Comparison of ENCODE assay signal across 8 cellular contexts in the genomic region with DNA sequence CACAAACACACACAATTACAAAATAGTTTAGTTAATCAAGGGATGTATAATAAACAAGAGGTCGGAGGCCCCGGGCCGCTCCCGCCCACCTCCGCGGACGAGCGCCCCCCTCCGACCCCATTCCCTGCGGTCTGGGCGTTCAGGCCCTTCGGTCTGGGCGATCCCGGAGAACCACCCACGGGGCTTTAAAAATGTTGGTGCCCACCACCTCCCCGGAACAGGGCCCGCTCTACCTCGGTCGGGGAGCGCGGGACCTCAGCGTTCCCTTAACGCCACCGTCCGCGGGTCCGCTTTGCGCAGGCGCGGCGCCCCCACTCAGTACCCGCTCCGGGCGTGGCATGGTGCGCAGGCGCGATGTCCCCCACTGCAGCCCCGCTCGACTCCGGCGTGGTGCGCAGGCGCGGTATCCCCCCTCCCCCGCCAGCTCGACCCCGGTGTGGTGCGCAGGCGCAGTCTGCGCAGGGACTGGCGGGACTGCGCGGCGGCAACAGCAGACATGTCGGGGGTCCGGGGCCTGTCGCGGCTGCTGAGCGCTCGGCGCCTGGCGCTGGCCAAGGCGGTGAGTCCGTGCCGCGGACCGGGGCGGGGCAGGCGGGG. TPM values are rescaled to one million over a fixed set of nuclear protein-coding genes. Genes with fewer than 3 reads are reported as not detected.
DNase-seq lines count a peak whose midpoint lies in the region; ATAC-seq, FAIRE-seq and TF ChIP-seq lines count a peak whose summit lies in the region.

A gene with protein sequence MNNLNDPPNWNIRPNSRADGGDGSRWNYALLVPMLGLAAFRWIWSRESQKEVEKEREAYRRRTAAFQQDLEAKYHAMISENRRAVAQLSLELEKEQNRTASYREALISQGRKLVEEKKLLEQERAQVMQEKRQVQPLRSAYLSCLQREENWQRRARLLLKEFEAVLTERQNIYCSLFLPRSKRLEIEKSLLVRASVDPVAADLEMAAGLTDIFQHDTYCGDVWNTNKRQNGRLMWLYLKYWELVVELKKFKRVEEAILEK (minus strand): TSS at position 294 of the 597 bp plus-strand sequence. CDS start 1,304 bp downstream, outside the sequence.
A gene (plus strand): TSS at position 461 of the 597 bp plus-strand sequence. CDS start 36 bp downstream, at position 497.

- peaks cover 60% of the 10 kb centered on the region for H3K4me1 Mint-ChIP-seq in central memory CD8-positive, alpha-beta T cell

- H3K4me3 Mint-ChIP-seq in central memory CD8-positive, alpha-beta T cell = peak within 1 kb of the TSS; percentile 92

- peak within 1 kb of the TSS; percentile 87 for H3K9ac ChIP-seq in keratinocyte (ENCODE audit: control insufficient read depth, extremely low read depth, insufficient read depth, low read length)

- peak within 1 kb of the TSS; percentile 62 to 99 (median 89) for H3K4me3 ChIP-seq in keratinocyte (ENCODE audit: control insufficient read depth in 2 of 3, extremely low read depth in 1 of 3, insufficient read depth in 2 of 3, low read depth in 1 of 3, low read length in 3 of 3)

- FAIRE-seq in keratinocyte (lab: Jason Lieb, UNC) = no peak

- TF ChIP-seq CTCF in keratinocyte (optimal IDR thresholded peaks at IDR 0.05 in 1 of 3, IDR thresholded peaks at IDR 0.05 in 1 of 3, conservative IDR thresholded peaks at IDR 0.05 in 1 of 3; ENCODE audit: extremely low read depth in 1 of 3, insufficient read depth in 2 of 3, low read length in 3 of 3) = peak in 2 of 3 experiments; percentile 37 to 41

- H3K9me3 ChIP-seq in keratinocyte (ENCODE audit: control insufficient read depth, low read depth, low read length) = no peaks in the 10 kb centered on the region

- DNase-seq in Ammon's horn (ENCODE audit: low spot score) (peak; percentile 94), NCI-H345 treated with DMSO at 0.1 percent for 48 hours (lab: John Stamatoyannopoulos, UW; ENCODE audit: unreplicated experiment) (peak; percentile 86), keratinocyte (ENCODE audit: low read depth, low spot score) (peak; percentile 52)
- peak; percentile 94 for DNase-seq in activated CD4-positive, CD25-positive, alpha-beta regulatory T cell treated with anti-CD3 and anti-CD28 coated beads, Interleukin-2, amount 50 U/mL, for 16 hours (ENCODE audit: low read depth, low spot score)
- peak; percentile 97 for DNase-seq in central memory CD8-positive, alpha-beta T cell (ENCODE audit: low spot score in 2 of 2)
- peak; percentile 99 for DNase-seq in stimulated activated CD4-positive, alpha-beta T cell treated with anti-CD3 and anti-CD28 coated beads, Interleukin-12 subunit alpha, Interleukin-12 subunit beta, amount 100 ng/mL, for 4 hours

- H3K9me3 Mint-ChIP-seq in central memory CD8-positive, alpha-beta T cell = no peaks in the 10 kb centered on the region

- H4K20me1 ChIP-seq in keratinocyte (ENCODE audit: control insufficient read depth, extremely low read depth, insufficient read depth, low read length) = no peaks in the 10 kb centered on the region

- H3K36me3 Mint-ChIP-seq in central memory CD8-positive, alpha-beta T cell (ENCODE audit: insufficient read depth) = peaks cover 29% of the 10 kb centered on the region

- H2AFZ ChIP-seq in keratinocyte (ENCODE audit: control insufficient read depth, low read length) = peak within 1 kb of the TSS; percentile 62

- dilution Hi-C loops in keratinocyte (cut with MboI; ENCODE audit: extremely low pct_ligation_motif_present, low sequenced_read_pairs) = no loop called here

- H3K4me2 ChIP-seq in keratinocyte (ENCODE audit: control insufficient read depth, extremely low read depth, insufficient read depth, low read depth, low read length) = peak within 1 kb of the TSS; percentile 78

- H3K4me1 ChIP-seq in keratinocyte (ENCODE audit: control insufficient read depth, extremely low read depth, insufficient read depth, low read length) = peaks cover 10% of the 10 kb centered on the region

- no peaks in the 10 kb centered on the region for H3K27me3 ChIP-seq in keratinocyte (ENCODE audit: control insufficient read depth, extremely low read depth, insufficient read depth, low read length)

- H3K9me1 ChIP-seq in keratinocyte (ENCODE audit: control insufficient read depth, extremely low read depth, insufficient read depth, low read length) = no peaks in the 10 kb centered on the region

- H3K27ac ChIP-seq in keratinocyte (ENCODE audit: control insufficient read depth, insufficient read depth, low read length) = peak within 1 kb of the TSS; percentile 75

- no peaks in the 10 kb centered on the region for H3K27me3 Mint-ChIP-seq in central memory CD8-positive, alpha-beta T cell

- ATAC-seq in GM19043 (IDR thresholded peaks at IDR 0.05; ENCODE audit: low read depth, unreplicated experiment) = peak; percentile 58
- peak; percentile 76 for ATAC-seq in HG03342 (IDR thresholded peaks at IDR 0.05; ENCODE audit: unreplicated experiment)
- peak; percentile 77 for ATAC-seq in central memory CD8-positive, alpha-beta T cell (replicated peaks; ENCODE audit: extremely low read depth, poor library complexity, severe bottlenecking)

- H3K79me2 ChIP-seq in keratinocyte (ENCODE audit: control insufficient read depth, insufficient read depth, low read length) = peaks cover 67% of the 10 kb centered on the region

- peaks cover 2 to 9% of the 10 kb centered on the region in 2 experiments for H3K36me3 ChIP-seq in keratinocyte (ENCODE audit: control insufficient read depth in 2 of 2, extremely low read depth in 1 of 2, insufficient read depth in 2 of 2, low read length in 2 of 2)

- peak within 1 kb of the TSS; percentile 91 for H3K27ac Mint-ChIP-seq in central memory CD8-positive, alpha-beta T cell (ENCODE audit: low read depth)

RNA-seq across cellular contexts. Expression of the first gene that starts in this region (rescaled TPM):
- 4.6 to 5.7 TPM (median 4.9 TPM) in 3 replicates for polyA plus RNA-seq in keratinocyte
- polyA plus RNA-seq in keratinocyte (2011; ENCODE audit: low read depth) = 5.7 TPM
- polyA plus RNA-seq in keratinocyte (2011; cell fraction: cytosol; rRNA removed) = 4.1 TPM in 2 replicates
- 10.1 and 11.2 TPM in 2 replicates for polyA plus RNA-seq in keratinocyte (2011; cell fraction: nucleus; rRNA removed)
- polyA plus RNA-seq in keratinocyte (2012; ENCODE audit: low replicate concordance) = 3.9 and 5.3 TPM in 2 replicates
- 2.8 to 4.7 TPM (median 3.9 TPM) in 3 replicates for polyA minus RNA-seq in keratinocyte
- 3.6 TPM for polyA minus RNA-seq in keratinocyte (2011; cell fraction: cytosol; rRNA and poly(A)+ RNA removed)
- 4.2 and 6.7 TPM in 2 replicates for polyA minus RNA-seq in keratinocyte (2011; cell fraction: nucleus; rRNA and poly(A)+ RNA removed)

RNA-seq across cellular contexts. Expression of the second gene that starts in this region (rescaled TPM):
- 118 to 179 TPM (median 178 TPM) in 3 replicates for polyA plus RNA-seq in keratinocyte
- polyA plus RNA-seq in keratinocyte (2011; ENCODE audit: low read depth) = 79.2 TPM
- polyA plus RNA-seq in keratinocyte (2011; cell fraction: cytosol; rRNA removed) = 93.4 and 117 TPM in 2 replicates
- polyA plus RNA-seq in keratinocyte (2011; cell fraction: nucleus; rRNA removed) = 213 and 214 TPM in 2 replicates
- 133 and 179 TPM in 2 replicates for polyA plus RNA-seq in keratinocyte (2012; ENCODE audit: low replicate concordance)
- polyA minus RNA-seq in keratinocyte = 232 to 318 TPM (median 239 TPM) in 3 replicates
- 144 TPM for polyA minus RNA-seq in keratinocyte (2011; cell fraction: cytosol; rRNA and poly(A)+ RNA removed)
- 112 and 144 TPM in 2 replicates for polyA minus RNA-seq in keratinocyte (2011; cell fraction: nucleus; rRNA and poly(A)+ RNA removed)

Comparison
In these comparisons a context has a peak if more than half of its experiments do, and no peak if none do; other contexts are left out.
1. Peak in every context shown above with its lines: DNase-seq, ATAC-seq, H3K4me3 ChIP-seq and H3K27ac ChIP-seq.